ENCODE assay signal across 29 cellular contexts in the genomic region with DNA sequence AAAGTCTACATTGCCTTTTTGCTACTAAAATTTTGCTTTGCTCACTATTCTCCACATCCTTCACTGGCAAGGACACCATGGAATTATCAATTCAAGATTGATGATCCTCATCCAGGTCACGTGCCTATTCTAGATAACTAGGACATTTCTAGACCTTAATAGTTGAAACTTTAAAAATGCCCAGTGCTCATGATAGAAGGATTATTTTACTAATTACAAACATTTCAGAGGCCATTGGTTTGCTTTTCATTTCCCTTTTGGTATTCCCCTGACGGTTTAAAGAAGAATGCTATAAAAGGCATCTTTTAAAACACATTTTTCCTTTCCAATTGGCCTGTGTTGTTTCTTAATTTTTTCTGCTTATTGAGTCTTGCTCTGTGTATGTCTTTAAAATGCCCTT.
"Had no signal": no experiment of that assay in that cellular context is flagged by ENCODE, and none has a peak within 500 bp of the region (broad histone marks: within the 10 kb centered on the region; RNA-seq: fewer than 3 reads in every experiment).

No MANE protein-coding gene starts in this region.

- H3K4me3 ChIP-seq: esophagus squamous epithelium, heart right ventricle, left ventricle myocardium inferior, lower lobe of right lung, ovary, psoas muscle, sigmoid colon, spleen, testis, tibial artery had no signal

- H3K9me3 ChIP-seq: esophagus squamous epithelium, heart right ventricle, left ventricle myocardium inferior, lower lobe of right lung, ovary, psoas muscle, sigmoid colon, spleen, testis, tibial artery had no signal

- FAIRE-seq: endometrium, islet of Langerhans had no signal

- H3K36me3 ChIP-seq: esophagus squamous epithelium, heart right ventricle, left ventricle myocardium inferior, lower lobe of right lung, ovary, sigmoid colon, spleen, tibial artery had no signal

- H3K27me3 ChIP-seq: esophagus squamous epithelium, heart right ventricle, ovary, sigmoid colon, spleen, testis, tibial artery had no signal

- ATAC-seq: effector memory CD8-positive, alpha-beta T cell; heart right ventricle; left colon; lower lobe of right lung; naive thymus-derived CD8-positive, alpha-beta T cell; psoas muscle; right cardiac atrium; stimulated activated memory B cell treated with anti-CD40 and anti-IgM and Interleukin-4, amounts not matched to agents 10 μg/mL and 1 μg/mL and 100 μg/mL, for 72 hours; stimulated activated naive CD8-positive, alpha-beta T cell treated with anti-CD3 and anti-CD28 coated beads, Interleukin-15, Interleukin-2, amounts not matched to agents 100 U/mL and 50 U/mL, for 24 hours had no signal

- DNase-seq: cortex of kidney; effector memory CD8-positive, alpha-beta T cell; erythroblast; esophagus squamous epithelium; foreskin melanocyte; glutamatergic neuron; heart right ventricle; hippocampal formation; kidney glomerular epithelial cell; left colon; left ventricle myocardium inferior; lower lobe of right lung; naive thymus-derived CD8-positive, alpha-beta T cell; nephron progenitor cell; nucleus accumbens; ovary; posterior cingulate gyrus; psoas muscle; right cardiac atrium; sigmoid colon; spleen; stimulated activated CD4-positive, alpha-beta T cell treated with anti-CD3 and anti-CD28 coated beads, Interleukin-4, amount 100 ng/mL, for 4 hours; stimulated activated naive CD8-positive, alpha-beta T cell treated with anti-CD3 and anti-CD28 coated beads, Interleukin-15, Interleukin-2, amounts not matched to agents 100 U/mL and 50 U/mL, for 24 hours; substantia nigra; testis; tibial artery had no signal
